Comparison of ENCODE assay signal across 8 cellular contexts in genomic region chr10:80455461-80456345, GRCh38. TPM values are rescaled to one million over a fixed set of nuclear protein-coding genes. Genes with fewer than 3 reads are reported as not detected.
DNase-seq lines count a peak whose midpoint lies in the region; ATAC-seq and TF ChIP-seq lines count a peak whose summit lies in the region.

No MANE protein-coding gene starts in this region.

- TF ChIP-seq CTCF in esophagus muscularis mucosa (IDR thresholded peaks at IDR 0.05) (no peak), parathyroid adenoma (IDR thresholded peaks at IDR 0.05) (no peak)

- peaks cover 50% of the 10 kb centered on the region for H3K79me2 ChIP-seq in parathyroid adenoma

- peak overlapping the region; percentile 97 for H3K4me3 ChIP-seq in SJCRH30
- peak overlapping the region; percentile 84 to 99 (median 92) for H3K4me3 ChIP-seq in esophagus muscularis mucosa
- H3K4me3 ChIP-seq in parathyroid adenoma (ENCODE audit: low read depth, low read length), result peak overlapping the region; percentile 60

- 73% methylated on average over 12 of the region's 13 CpGs for WGBS in esophagus muscularis mucosa

- H3K4me2 ChIP-seq in parathyroid adenoma (ENCODE audit: low read length), result peak overlapping the region; percentile 84

- no peaks in the 10 kb centered on the region for H3K36me3 ChIP-seq in SJCRH30
- no peaks in the 10 kb centered on the region for H3K36me3 ChIP-seq in esophagus muscularis mucosa
- H3K36me3 ChIP-seq in parathyroid adenoma (ENCODE audit: control insufficient read depth, insufficient read depth, low read length), result no peaks in the 10 kb centered on the region

- H3K27ac ChIP-seq in SJCRH30, result no peak overlapping the region
- H3K27ac ChIP-seq in esophagus muscularis mucosa (replicated peaks in 1 of 4), result peak overlapping the region; percentile 97 to 99 (median 98)
- H3K27ac ChIP-seq in parathyroid adenoma, result peak overlapping the region; percentile 90

- TF ChIP-seq EP300 in esophagus muscularis mucosa (IDR thresholded peaks at IDR 0.05), result no peak

- H3K9me3 ChIP-seq in SJCRH30 (replicated peaks) (no peaks in the 10 kb centered on the region), esophagus muscularis mucosa (no peaks in the 10 kb centered on the region), parathyroid adenoma (ENCODE audit: control insufficient read depth, low read length) (no peaks in the 10 kb centered on the region)

- H3K9ac ChIP-seq in parathyroid adenoma, result peak overlapping the region; percentile 73

- H3K4me1 ChIP-seq in SJCRH30 (peaks cover 44% of the 10 kb centered on the region), esophagus muscularis mucosa (peaks cover 57 to 71% (median 65%) of the 10 kb centered on the region in 4 donors), parathyroid adenoma (peaks cover 46% of the 10 kb centered on the region)

- H3K27me3 ChIP-seq in SJCRH30 (no peaks in the 10 kb centered on the region), esophagus muscularis mucosa (no peaks in the 10 kb centered on the region), parathyroid adenoma (ENCODE audit: control insufficient read depth, insufficient read depth, low read length) (no peaks in the 10 kb centered on the region)

- no peak for ATAC-seq in GM21529 (IDR thresholded peaks at IDR 0.05; ENCODE audit: unreplicated experiment)
- ATAC-seq in GM21723 (IDR thresholded peaks at IDR 0.05; ENCODE audit: unreplicated experiment), result no peak

- intact Hi-C loops in esophagus muscularis mucosa (cut with DNase I), result loop anchor here (2.0 kb wide), 1 partner anchor 43 kb away; no protein-coding TSS in a partner anchor

- TF ChIP-seq POLR2A in esophagus muscularis mucosa (IDR thresholded peaks at IDR 0.05; ENCODE audit: low read depth), result no peak

- DNase-seq in Caki2 (ENCODE audit: low read depth), result peak; percentile 29
- DNase-seq in SJCRH30, result no peak
- DNase-seq in esophagus muscularis mucosa (ENCODE audit: extremely low spot score), result no peak
- no peak for DNase-seq in EL
- DNase-seq in NCI-H1105 treated with DMSO at 0.1 percent for 48 hours (lab: John Stamatoyannopoulos, UW), result no peak

- H2AFZ ChIP-seq in parathyroid adenoma, result peak overlapping the region; percentile 91

- in situ Hi-C loops in Caki2 (cut with HindIII; ENCODE audit: low pct_unique_long_range_greater_than_20kb, low sequenced_read_pairs), result no loop called here

RNA-seq across cellular contexts. Expression of gene TSPAN14, which starts 1.6 kb away (rescaled TPM):
- total RNA-seq in Caki2 (2014; rRNA removed; shearing (Covaris generic); ENCODE audit: low replicate concordance), result 57.1 and 92.5 TPM in 2 replicates
- 37.7 and 40.4 TPM in 2 replicates for total RNA-seq in SJCRH30 (2014; rRNA removed; shearing (Covaris generic))
- 10 to 100 TPM; 17.9 to 50.5 (median 38.4) TPM for total RNA-seq in esophagus muscularis mucosa

RNA-seq across cellular contexts. Expression of gene PRXL2A, which starts 47.4 kb away (rescaled TPM):
- total RNA-seq in Caki2 (2014; rRNA removed; shearing (Covaris generic); ENCODE audit: low replicate concordance), result 71.9 and 92.2 TPM in 2 replicates
- total RNA-seq in SJCRH30 (2014; rRNA removed; shearing (Covaris generic)), result 259 and 261 TPM in 2 replicates
- 10 to 100 TPM; 15.4 to 26.6 (median 25.5) TPM for total RNA-seq in esophagus muscularis mucosa
